In the genomic region with DNA sequence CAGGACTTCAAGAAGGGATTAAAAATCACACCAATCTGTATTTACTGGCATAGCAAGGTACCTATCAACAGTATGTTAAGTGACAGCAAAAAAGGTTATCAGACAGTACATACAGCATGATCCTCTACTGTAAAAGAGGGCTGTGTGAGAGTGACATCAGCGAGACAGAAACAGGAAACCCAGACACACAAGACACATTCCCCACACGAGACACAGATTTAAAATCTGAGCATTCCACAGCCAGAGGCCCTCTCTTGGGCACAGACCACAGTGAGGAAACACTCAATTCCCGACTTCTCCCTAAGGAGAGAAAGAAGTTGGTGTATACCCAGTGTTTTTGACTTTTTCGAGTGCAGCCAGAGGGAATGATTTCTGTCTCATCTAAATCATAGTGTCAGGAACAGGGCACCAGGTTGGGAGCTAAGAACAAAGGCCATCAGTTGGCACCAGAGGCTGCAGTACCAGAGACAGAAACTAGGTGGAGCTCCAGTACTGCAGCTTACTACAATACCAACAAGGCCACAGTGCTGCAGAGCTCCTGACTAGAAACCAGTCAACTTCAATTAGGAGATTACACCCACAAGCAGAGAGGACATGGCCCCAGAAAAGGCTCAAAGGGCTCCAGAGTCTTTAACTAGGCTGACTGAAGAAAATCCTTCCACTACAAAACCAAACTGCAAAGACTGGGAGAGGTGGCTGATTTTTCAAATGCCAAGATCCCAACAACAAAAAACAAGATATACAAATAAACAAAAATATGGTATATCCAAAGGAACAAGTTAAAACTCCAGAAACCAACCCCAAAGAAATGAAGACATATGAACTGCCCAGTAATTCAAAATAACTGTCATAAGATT, we compare ENCODE assay signal across 8 cellular contexts. TPM values are rescaled to one million over a fixed set of nuclear protein-coding genes. Genes with fewer than 3 reads are reported as not detected.
DNase-seq lines count a peak whose midpoint lies in the region; ATAC-seq, FAIRE-seq and TF ChIP-seq lines count a peak whose summit lies in the region.

No MANE protein-coding gene starts in this region.

- peaks cover 6% of the 10 kb centered on the region for H3K4me1 Mint-ChIP-seq in endothelial cell (ENCODE audit: unreplicated experiment)

- H3K27me3 Mint-ChIP-seq in endothelial cell (ENCODE audit: unreplicated experiment): peaks cover 2% of the 10 kb centered on the region

- CTCF ChIA-PET in A549 (lab: Yijun Ruan, JAX): interaction anchor here (0.6 to 1.9 kb wide), 39 partner anchors 11 to 892 kb away, joined by 3 to 40 read pairs (median 3); a partner anchor contains a TSS

- H3K4me3 ChIP-seq in A549: no peak overlapping the region
- no peak overlapping the region for H3K4me3 ChIP-seq in NT2/D1 (ENCODE audit: insufficient read length, low read depth)

- POLR2A ChIA-PET in A549 (lab: Yijun Ruan, JAX): interaction anchor here (0.7 to 1.1 kb wide), 3 partner anchors 262 to 687 kb away, joined by 3 to 4 read pairs (median 3); a partner anchor contains a TSS

- H3K9me3 ChIP-seq in A549: no peaks in the 10 kb centered on the region
- H3K9me3 ChIP-seq in NT2/D1 (ENCODE audit: insufficient read depth, low read length): no peaks in the 10 kb centered on the region

- no peak for FAIRE-seq in A549 (lab: Jason Lieb, UNC)

- H3K36me3 ChIP-seq in NT2/D1 (ENCODE audit: insufficient read depth, insufficient read length, low read length): no peaks in the 10 kb centered on the region

- no peak overlapping the region for H3K27ac ChIP-seq in A549

- H3K4me2 ChIP-seq in A549: no peak overlapping the region

- TF ChIP-seq CTCF in A549 (IDR thresholded peaks at IDR 0.05) (peak; percentile 93), endothelial cell (IDR thresholded peaks at IDR 0.05; ENCODE audit: unreplicated experiment) (peak; percentile 90)

- peak overlapping the region; percentile 81 for H3K27ac Mint-ChIP-seq in endothelial cell (ENCODE audit: unreplicated experiment)

- H3K36me3 Mint-ChIP-seq in endothelial cell (ENCODE audit: low read depth, unreplicated experiment): no peaks in the 10 kb centered on the region

- H3K9ac ChIP-seq in NT2/D1 (ENCODE audit: insufficient read length, low read depth): no peak overlapping the region

- peak; percentile 97 to 98 for ATAC-seq in A549
- peak; percentile 73 for ATAC-seq in GM18511 (IDR thresholded peaks at IDR 0.05; ENCODE audit: unreplicated experiment)

- TF ChIP-seq POLR2A in A549 (IDR thresholded peaks at IDR 0.05; ENCODE audit: low read length): no peak

- no peak for TF ChIP-seq EP300 in A549 (IDR thresholded peaks at IDR 0.05)
- TF ChIP-seq EP300 in Ishikawa (IDR thresholded peaks at IDR 0.05; ENCODE audit: borderline replicate concordance): no peak

- no peaks in the 10 kb centered on the region for H3K27me3 ChIP-seq in NT2/D1 (ENCODE audit: insufficient read depth, insufficient read length)

- no peak overlapping the region for H3K4me3 Mint-ChIP-seq in endothelial cell (ENCODE audit: unreplicated experiment)

- peak; percentile 94 to 98 for TF ChIP-seq RAD21 in A549 (conservative IDR thresholded peaks at IDR 0.05 in 1 of 2, IDR thresholded peaks at IDR 0.05 in 1 of 2)
- peak; percentile 97 for TF ChIP-seq RAD21 in Ishikawa (IDR thresholded peaks at IDR 0.05; ENCODE audit: low read depth)

- H3K4me1 ChIP-seq in A549 (no peaks in the 10 kb centered on the region), NT2/D1 (ENCODE audit: insufficient read depth, insufficient read length) (no peaks in the 10 kb centered on the region)

- no peaks in the 10 kb centered on the region for H3K9me3 Mint-ChIP-seq in endothelial cell (ENCODE audit: unreplicated experiment)

- WGBS in A549 (ENCODE audit: missing lambda C conversion rate): 26% methylated on average over 4 of the region's 4 CpGs

- DNase-seq in A549 (ENCODE audit: low read depth in 1 of 2, low spot score in 1 of 2): peak; percentile 13 to 76
- peak; percentile 84 for DNase-seq in NT2/D1 (ENCODE audit: low read depth, low spot score)
- peak; percentile 64 to 66 for DNase-seq in activated CD8-positive, alpha-beta memory T cell treated with anti-CD3 and anti-CD28 coated beads for 4 hours (ENCODE audit: low read depth in 2 of 2)
- DNase-seq in endothelial cell (ENCODE audit: low spot score): peak; percentile 87
- DNase-seq in mucosa of gallbladder (ENCODE audit: low spot score): peak; percentile 88
- peak; percentile 61 for DNase-seq in stimulated activated CD8-positive, alpha-beta memory T cell treated with anti-CD3 and anti-CD28 coated beads, Interleukin-7, amount 100 ng/mL, for 24 hours (ENCODE audit: low read depth)

TF ChIP-seq in A549, 52 proteins besides CTCF, POLR2A, EP300 and RAD21:
- TF ChIP-seq RCOR1 (IDR thresholded peaks at IDR 0.05; ENCODE audit: low read depth, low read length) (no peak), SMC3 (IDR thresholded peaks at IDR 0.05) (peak; percentile 92)
TF ChIP-seq in A549: peak in this region for 1.

TF ChIP-seq in Ishikawa, 13 proteins besides CTCF, POLR2A, EP300 and RAD21:
- no peak for TF ChIP-seq TEAD4 (IDR thresholded peaks at IDR 0.05)
- TF ChIP-seq, protein P1, sequence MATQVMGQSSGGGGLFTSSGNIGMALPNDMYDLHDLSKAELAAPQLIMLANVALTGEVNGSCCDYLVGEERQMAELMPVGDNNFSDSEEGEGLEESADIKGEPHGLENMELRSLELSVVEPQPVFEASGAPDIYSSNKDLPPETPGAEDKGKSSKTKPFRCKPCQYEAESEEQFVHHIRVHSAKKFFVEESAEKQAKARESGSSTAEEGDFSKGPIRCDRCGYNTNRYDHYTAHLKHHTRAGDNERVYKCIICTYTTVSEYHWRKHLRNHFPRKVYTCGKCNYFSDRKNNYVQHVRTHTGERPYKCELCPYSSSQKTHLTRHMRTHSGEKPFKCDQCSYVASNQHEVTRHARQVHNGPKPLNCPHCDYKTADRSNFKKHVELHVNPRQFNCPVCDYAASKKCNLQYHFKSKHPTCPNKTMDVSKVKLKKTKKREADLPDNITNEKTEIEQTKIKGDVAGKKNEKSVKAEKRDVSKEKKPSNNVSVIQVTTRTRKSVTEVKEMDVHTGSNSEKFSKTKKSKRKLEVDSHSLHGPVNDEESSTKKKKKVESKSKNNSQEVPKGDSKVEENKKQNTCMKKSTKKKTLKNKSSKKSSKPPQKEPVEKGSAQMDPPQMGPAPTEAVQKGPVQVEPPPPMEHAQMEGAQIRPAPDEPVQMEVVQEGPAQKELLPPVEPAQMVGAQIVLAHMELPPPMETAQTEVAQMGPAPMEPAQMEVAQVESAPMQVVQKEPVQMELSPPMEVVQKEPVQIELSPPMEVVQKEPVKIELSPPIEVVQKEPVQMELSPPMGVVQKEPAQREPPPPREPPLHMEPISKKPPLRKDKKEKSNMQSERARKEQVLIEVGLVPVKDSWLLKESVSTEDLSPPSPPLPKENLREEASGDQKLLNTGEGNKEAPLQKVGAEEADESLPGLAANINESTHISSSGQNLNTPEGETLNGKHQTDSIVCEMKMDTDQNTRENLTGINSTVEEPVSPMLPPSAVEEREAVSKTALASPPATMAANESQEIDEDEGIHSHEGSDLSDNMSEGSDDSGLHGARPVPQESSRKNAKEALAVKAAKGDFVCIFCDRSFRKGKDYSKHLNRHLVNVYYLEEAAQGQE (IDR thresholded peaks at IDR 0.05; ENCODE audit: low read depth): no peak
- TF ChIP-seq, protein P2, sequence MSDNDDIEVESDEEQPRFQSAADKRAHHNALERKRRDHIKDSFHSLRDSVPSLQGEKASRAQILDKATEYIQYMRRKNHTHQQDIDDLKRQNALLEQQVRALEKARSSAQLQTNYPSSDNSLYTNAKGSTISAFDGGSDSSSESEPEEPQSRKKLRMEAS (IDR thresholded peaks at IDR 0.05): no peak
- TF ChIP-seq CEBPB (IDR thresholded peaks at IDR 0.05): no peak
- TF ChIP-seq FOXM1 (IDR thresholded peaks at IDR 0.05; ENCODE audit: borderline replicate concordance, low read depth): no peak
- no peak for TF ChIP-seq NFIC (IDR thresholded peaks at IDR 0.05)
- no peak for TF ChIP-seq CREB1 (IDR thresholded peaks at IDR 0.05; ENCODE audit: low read depth)
- TF ChIP-seq ZBTB7A (IDR thresholded peaks at IDR 0.05; ENCODE audit: low read depth): no peak

RNA-seq across cellular contexts. Expression of a gene that starts 41.0 kb away (rescaled TPM):
- polyA plus RNA-seq in A549 (2011; rRNA removed) (74.4 and 90.6 TPM in 2 replicates), A549 (2017; fragmentation: RNase III; extraction: RNeasy Plus Mini Kit Qiagen cat#74134 plus additional on column Dnase treatment) (49.3 to 57.5 TPM (median 57.0 TPM) in 3 replicates)
- 36.6 and 42.9 TPM in 2 replicates for polyA plus RNA-seq in A549 (2012; cell fraction: cytosol; rRNA removed)
- 13.8 and 25.4 TPM in 2 replicates for polyA plus RNA-seq in A549 (2012; cell fraction: nucleus; rRNA removed)
- 13.9 and 14.7 TPM in 2 replicates for polyA minus RNA-seq in A549 (2011; rRNA and poly(A)+ RNA removed)
- total RNA-seq in endothelial cell (ENCODE audit: unreplicated experiment) (33.0 TPM), mucosa of gallbladder (44.8 TPM)

RNA-seq across cellular contexts. Expression of a gene that starts 41.1 kb away (rescaled TPM):
- 30.1 and 43.3 TPM in 2 replicates for polyA plus RNA-seq in A549 (2011; rRNA removed)
- 20.7 and 25.1 TPM in 2 replicates for polyA plus RNA-seq in A549 (2012; cell fraction: cytosol; rRNA removed)
- polyA plus RNA-seq in A549 (2012; cell fraction: nucleus; rRNA removed): 7.8 and 13.3 TPM in 2 replicates
- 32.7 to 42.4 TPM (median 32.8 TPM) in 3 replicates for polyA plus RNA-seq in A549 (2017; fragmentation: RNase III; extraction: RNeasy Plus Mini Kit Qiagen cat#74134 plus additional on column Dnase treatment)
- 3.1 and 4.2 TPM in 2 replicates for polyA minus RNA-seq in A549 (2011; rRNA and poly(A)+ RNA removed)
- 21.6 TPM for total RNA-seq in endothelial cell (ENCODE audit: unreplicated experiment)
- 37.2 TPM for total RNA-seq in mucosa of gallbladder
